Comparison of ENCODE assay signal across 16 cellular contexts in the genomic region with DNA sequence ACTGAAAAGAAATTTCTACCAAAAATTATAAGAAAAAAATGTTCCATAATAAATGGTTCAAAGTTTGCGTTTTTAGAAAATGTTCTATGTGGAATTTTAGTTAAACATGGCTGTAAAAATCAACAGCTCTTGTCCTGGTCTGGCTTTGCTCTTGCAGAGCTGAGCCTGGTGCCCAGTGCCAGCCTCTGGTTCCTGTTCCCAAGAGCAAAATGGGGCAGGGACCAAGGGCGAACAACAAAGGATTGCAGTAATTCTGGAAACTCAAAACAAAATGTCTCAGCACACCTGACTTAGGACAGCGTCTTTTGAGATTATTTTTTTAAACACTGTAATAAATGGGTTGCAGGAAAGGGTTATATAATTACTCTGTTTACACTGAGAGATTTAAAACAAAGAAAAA.
DNase-seq lines count a peak whose midpoint lies in the region; ATAC-seq and TF ChIP-seq lines count a peak whose summit lies in the region.
"Had no signal": no experiment of that assay in that cellular context is flagged by ENCODE, and none has a peak within 500 bp of the region (broad histone marks: within the 10 kb centered on the region; RNA-seq: fewer than 3 reads in every experiment).

No MANE protein-coding gene starts in this region.

- no peak overlapping the region for H3K14ac ChIP-seq in mesenchymal stem cell (ENCODE audit: low read length in 2 of 2)

- peaks cover 37% of the 10 kb centered on the region for H3K4me1 ChIP-seq in mesenchymal stem cell (ENCODE audit: control insufficient read depth, insufficient read depth, low read depth, low read length)
- peaks cover 3% of the 10 kb centered on the region for H3K4me1 ChIP-seq in effector memory CD4-positive, alpha-beta T cell (ENCODE audit: control insufficient read depth, insufficient read depth, low read length, poor library complexity, severe bottlenecking)
- peaks cover 13% of the 10 kb centered on the region for H3K4me1 ChIP-seq in CD4-positive, alpha-beta memory T cell (ENCODE audit: insufficient read depth, low read length)

- H3K23ac ChIP-seq in mesenchymal stem cell (ENCODE audit: low read length in 2 of 2): no peak overlapping the region

- H2BK12ac ChIP-seq in mesenchymal stem cell (ENCODE audit: low read length in 2 of 2): no peak overlapping the region

- no peak overlapping the region for H4K8ac ChIP-seq in mesenchymal stem cell (ENCODE audit: low read length)

- no peak overlapping the region for H3K4ac ChIP-seq in mesenchymal stem cell (ENCODE audit: low read depth in 1 of 2, low read length in 2 of 2)

- H3K36me3 ChIP-seq in mesenchymal stem cell (ENCODE audit: control insufficient read depth in 1 of 2, insufficient read depth in 2 of 2, low read depth in 1 of 2, low read length in 2 of 2): no peaks in the 10 kb centered on the region
- H3K36me3 ChIP-seq in effector memory CD4-positive, alpha-beta T cell (ENCODE audit: control insufficient read depth, insufficient read depth, low read length): no peaks in the 10 kb centered on the region
- H3K36me3 ChIP-seq in CD4-positive, alpha-beta memory T cell (ENCODE audit: insufficient read depth, low read length): no peaks in the 10 kb centered on the region
- H3K36me3 ChIP-seq: BLaER1 had no signal

- H2BK120ac ChIP-seq in mesenchymal stem cell (ENCODE audit: low read depth, low read length): no peak overlapping the region

- no peaks in the 10 kb centered on the region for H3K79me1 ChIP-seq in mesenchymal stem cell (replicated peaks; ENCODE audit: low read length, poor library complexity, severe bottlenecking)

- no peak overlapping the region for H3K9ac ChIP-seq in mesenchymal stem cell (ENCODE audit: low read length)
- H3K9ac ChIP-seq: BLaER1 had no signal

- H2BK15ac ChIP-seq in mesenchymal stem cell (ENCODE audit: low read depth, poor library complexity, severe bottlenecking): no peak overlapping the region

- H2AK5ac ChIP-seq in mesenchymal stem cell (ENCODE audit: low read length, severe bottlenecking): peak overlapping the region; percentile 72

- peaks cover 4% of the 10 kb centered on the region for H3K9me3 ChIP-seq in mesenchymal stem cell (ENCODE audit: control insufficient read depth, low read length)
- no peaks in the 10 kb centered on the region for H3K9me3 ChIP-seq in effector memory CD4-positive, alpha-beta T cell (ENCODE audit: control insufficient read depth, low read length)
- H3K9me3 ChIP-seq in CD4-positive, alpha-beta memory T cell (ENCODE audit: control insufficient read depth in 1 of 2, low read length in 2 of 2): no peaks in the 10 kb centered on the region
- H3K9me3 ChIP-seq: BLaER1 had no signal

- no peak for ATAC-seq in activated CD8-positive, alpha-beta memory T cell treated with anti-CD3 and anti-CD28 coated beads, Interleukin-2, amount 10 ng/mL, durations not matched to agents 7 days and 5 days
- ATAC-seq: CD8-positive, alpha-beta T cell had no signal

- H3K4me3 ChIP-seq in mesenchymal stem cell (ENCODE audit: insufficient read depth in 1 of 2, low read depth in 1 of 2, low read length in 2 of 2): no peak overlapping the region
- no peak overlapping the region for H3K4me3 ChIP-seq in effector memory CD4-positive, alpha-beta T cell (ENCODE audit: insufficient read depth, low read depth, low read length, poor library complexity, severe bottlenecking)
- no peak overlapping the region for H3K4me3 ChIP-seq in CD4-positive, alpha-beta memory T cell (ENCODE audit: low read length in 2 of 2)
- H3K4me3 ChIP-seq: BLaER1 had no signal

- H3K36me3 Mint-ChIP-seq in activated CD8-positive, alpha-beta memory T cell treated with anti-CD3 and anti-CD28 coated beads, Interleukin-2, amount 10 ng/mL, durations not matched to agents 7 days and 5 days: peaks cover 4% of the 10 kb centered on the region
- no peaks in the 10 kb centered on the region for H3K36me3 Mint-ChIP-seq in CD4-positive, alpha-beta memory T cell
- H3K36me3 Mint-ChIP-seq: CD14-positive monocyte; CD8-positive, alpha-beta T cell had no signal

- no peak overlapping the region for H2AFZ ChIP-seq in mesenchymal stem cell (ENCODE audit: low read depth, low read length)

- intact Hi-C loops in CD4-positive, alpha-beta memory T cell (cut with micrococcal nuclease): no loop called here

- TF ChIP-seq CTCF in VCaP (conservative IDR thresholded peaks at IDR 0.05): no peak

- H3K4me2 ChIP-seq in mesenchymal stem cell (ENCODE audit: low read length, poor library complexity, severe bottlenecking): no peak overlapping the region
- H3K4me2 ChIP-seq: BLaER1 had no signal

- H3K4me3 Mint-ChIP-seq in activated CD8-positive, alpha-beta memory T cell treated with anti-CD3 and anti-CD28 coated beads, Interleukin-2, amount 10 ng/mL, durations not matched to agents 7 days and 5 days: no peak overlapping the region
- H3K4me3 Mint-ChIP-seq in CD4-positive, alpha-beta memory T cell: no peak overlapping the region
- H3K4me3 Mint-ChIP-seq: CD14-positive monocyte; CD8-positive, alpha-beta T cell had no signal

- peak overlapping the region; percentile 62 for H3K27ac ChIP-seq in VCaP
- no peak overlapping the region for H3K27ac ChIP-seq in mesenchymal stem cell (ENCODE audit: low read length, poor library complexity, severe bottlenecking)
- H3K27ac ChIP-seq in effector memory CD4-positive, alpha-beta T cell (ENCODE audit: insufficient read depth, low read length, poor library complexity, severe bottlenecking): no peak overlapping the region
- no peak overlapping the region for H3K27ac ChIP-seq in CD4-positive, alpha-beta memory T cell (ENCODE audit: low read depth, low read length)
- H3K27ac ChIP-seq: BLaER1 had no signal

- no peak overlapping the region for H2BK5ac ChIP-seq in mesenchymal stem cell (ENCODE audit: low read depth, low read length, poor library complexity, severe bottlenecking)

- H3K27me3 ChIP-seq in mesenchymal stem cell (ENCODE audit: control insufficient read depth in 1 of 2, insufficient read depth in 1 of 2, low read length in 2 of 2): peaks cover 0 to 12% of the 10 kb centered on the region in 2 experiments
- no peaks in the 10 kb centered on the region for H3K27me3 ChIP-seq in effector memory CD4-positive, alpha-beta T cell (replicated peaks; ENCODE audit: control insufficient read depth, insufficient read depth, low read length, poor library complexity, severe bottlenecking)
- H3K27me3 ChIP-seq in CD4-positive, alpha-beta memory T cell (ENCODE audit: insufficient read depth, low read length): no peaks in the 10 kb centered on the region
- H3K27me3 ChIP-seq: BLaER1 had no signal

- POLR2A ChIA-PET in CD4-positive, alpha-beta memory T cell (lab: Charles Lee; ENCODE audit: partially characterized antibody): no interaction called here

- H3K27me3 Mint-ChIP-seq in activated CD8-positive, alpha-beta memory T cell treated with anti-CD3 and anti-CD28 coated beads, Interleukin-2, amount 10 ng/mL, durations not matched to agents 7 days and 5 days: peaks cover 2% of the 10 kb centered on the region
- no peaks in the 10 kb centered on the region for H3K27me3 Mint-ChIP-seq in CD4-positive, alpha-beta memory T cell

- H3K9me3 Mint-ChIP-seq in activated CD8-positive, alpha-beta memory T cell treated with anti-CD3 and anti-CD28 coated beads, Interleukin-2, amount 10 ng/mL, durations not matched to agents 7 days and 5 days (ENCODE audit: low read depth): peaks cover 2% of the 10 kb centered on the region
- no peaks in the 10 kb centered on the region for H3K9me3 Mint-ChIP-seq in CD4-positive, alpha-beta memory T cell
- H3K9me3 Mint-ChIP-seq: CD8-positive, alpha-beta T cell had no signal

- DNase-seq in activated CD8-positive, alpha-beta memory T cell treated with anti-CD3 and anti-CD28 coated beads, Interleukin-2, amount 50 U/mL, for 48 hours: peak; percentile 17
- no peak for DNase-seq in activated CD8-positive, alpha-beta memory T cell treated with anti-CD3 and anti-CD28 coated beads, Interleukin-2, amount 10 ng/mL, durations not matched to agents 7 days and 5 days
- no peak for DNase-seq in mesenchymal stem cell
- no peak for DNase-seq in GM03348 (ENCODE audit: low spot score)
- no peak for DNase-seq in effector memory CD4-positive, alpha-beta T cell
- DNase-seq in CD4-positive, alpha-beta memory T cell: no peak
- DNase-seq: 8988T; Calu3; CD8-positive, alpha-beta T cell; DMS79 treated with DMSO at 0.1 percent for 48 hours; GOT3; H9; IMR-90 had no signal

- no peak overlapping the region for H3K27ac Mint-ChIP-seq in activated CD8-positive, alpha-beta memory T cell treated with anti-CD3 and anti-CD28 coated beads, Interleukin-2, amount 10 ng/mL, durations not matched to agents 7 days and 5 days
- no peak overlapping the region for H3K27ac Mint-ChIP-seq in CD4-positive, alpha-beta memory T cell
- H3K27ac Mint-ChIP-seq: CD14-positive monocyte; CD8-positive, alpha-beta T cell had no signal

- H3K18ac ChIP-seq in mesenchymal stem cell (ENCODE audit: low read depth in 1 of 2, low read length in 2 of 2): no peak overlapping the region

- 95% methylated on average over 1 of the region's 3 CpGs for WGBS in mesenchymal stem cell

- CTCF ChIA-PET in activated CD8-positive, alpha-beta memory T cell treated with anti-CD3 and anti-CD28 coated beads, Interleukin-2, amount 10 ng/mL, durations not matched to agents 7 days and 5 days (lab: Charles Lee): no interaction called here
- CTCF ChIA-PET in CD4-positive, alpha-beta memory T cell (lab: Charles Lee; ENCODE audit: partially characterized antibody): no interaction called here

- peaks cover 26% of the 10 kb centered on the region for H3K4me1 Mint-ChIP-seq in activated CD8-positive, alpha-beta memory T cell treated with anti-CD3 and anti-CD28 coated beads, Interleukin-2, amount 10 ng/mL, durations not matched to agents 7 days and 5 days
- peaks cover 5 to 12% (median 9%) of the 10 kb centered on the region in 4 donors for H3K4me1 Mint-ChIP-seq in CD4-positive, alpha-beta memory T cell

- no peak overlapping the region for H4K91ac ChIP-seq in mesenchymal stem cell (ENCODE audit: low read length)
